Comparison of ENCODE assay signal across 26 cellular contexts in genomic region chr17:76812248-76812647, GRCh38. TPM values are rescaled to one million over a fixed set of nuclear protein-coding genes. Genes with fewer than 3 reads are reported as not detected.
"Had no signal": no experiment of that assay in that cellular context is flagged by ENCODE, and none has a peak within 500 bp of the region (broad histone marks: within the 10 kb centered on the region; RNA-seq: fewer than 3 reads in every experiment).

No MANE protein-coding gene starts in this region.

- H3K27me3 ChIP-seq: adrenal gland, ascending aorta, left lung, right atrium auricular region, spleen, testis had no signal

- H3K27ac ChIP-seq: adrenal gland, ascending aorta, esophagus muscularis mucosa, gastrocnemius medialis, left lung, right atrium auricular region, spleen, testis, transverse colon, VCaP had no signal

- H3K36me3 ChIP-seq: adrenal gland, ascending aorta, esophagus muscularis mucosa, gastrocnemius medialis, left lung, right atrium auricular region, spleen, transverse colon had no signal

- DNase-seq: activated CD4-positive, alpha-beta T cell treated with anti-CD3 and anti-CD28 coated beads for 48 hours; activated CD4-positive, alpha-beta T cell treated with anti-CD3 and anti-CD28 coated beads, Interleukin-2, amount 50 U/mL, for 48 hours; activated CD8-positive, alpha-beta memory T cell treated with anti-CD3 and anti-CD28 coated beads, Interleukin-2, amount 50 U/mL, for 4 hours; activated effector memory CD4-positive, alpha-beta T cell treated with anti-CD3 and anti-CD28 coated beads, Interleukin-2, amount 50 U/mL, for 16 hours; activated naive CD4-positive, alpha-beta T cell treated with anti-CD3 and anti-CD28 coated beads for 36 hours; activated naive CD8-positive, alpha-beta T cell treated with anti-CD3 and anti-CD28 coated beads for 36 hours; activated T-cell treated with anti-CD3 and anti-CD28 coated beads, Interleukin-2, amount 50 U/mL, for 1 hour; adrenal gland; cortex of kidney; gastrocnemius medialis; glutamatergic neuron; left lung; mucosa of descending colon; spleen; stimulated activated CD4-positive, alpha-beta T cell treated with anti-CD3 and anti-CD28 coated beads, Interleukin-4, amount 100 ng/mL, for 1 hour; stimulated activated naive CD8-positive, alpha-beta T cell treated with anti-CD3 and anti-CD28 coated beads, Interleukin-15, Interleukin-2, amounts not matched to agents 100 U/mL and 50 U/mL, for 24 hours; testis; transverse colon had no signal

- ATAC-seq: gastrocnemius medialis; left lung; mucosa of descending colon; natural killer cell treated with Interleukin-12 subunit alpha and Interleukin-12 subunit beta and Interleukin-15 and Interleukin-18, amount 100 ng/mL, for 72 hours; stimulated activated naive CD8-positive, alpha-beta T cell treated with anti-CD3 and anti-CD28 coated beads, Interleukin-15, Interleukin-2, amounts not matched to agents 100 U/mL and 50 U/mL, for 24 hours had no signal

- H3K9me3 ChIP-seq: adrenal gland, ascending aorta, esophagus muscularis mucosa, gastrocnemius medialis, left lung, mucosa of descending colon, right atrium auricular region, spleen, testis, transverse colon had no signal

- H3K4me3 ChIP-seq: adrenal gland, ascending aorta, esophagus muscularis mucosa, gastrocnemius medialis, left lung, lung, mucosa of descending colon, right atrium auricular region, spleen, testis, transverse colon had no signal

- FAIRE-seq: islet of Langerhans, TTC549 had no signal

- H3K4me1 ChIP-seq: adrenal gland, ascending aorta, esophagus muscularis mucosa, gastrocnemius medialis, left lung, right atrium auricular region, transverse colon had no signal

RNA-seq across cellular contexts. Expression of gene MGAT5B, which starts 56.0 kb away (rescaled TPM):
- total RNA-seq: ascending aorta, gastrocnemius medialis, right atrium auricular region, transverse colon had no signal
